In the genomic region with DNA sequence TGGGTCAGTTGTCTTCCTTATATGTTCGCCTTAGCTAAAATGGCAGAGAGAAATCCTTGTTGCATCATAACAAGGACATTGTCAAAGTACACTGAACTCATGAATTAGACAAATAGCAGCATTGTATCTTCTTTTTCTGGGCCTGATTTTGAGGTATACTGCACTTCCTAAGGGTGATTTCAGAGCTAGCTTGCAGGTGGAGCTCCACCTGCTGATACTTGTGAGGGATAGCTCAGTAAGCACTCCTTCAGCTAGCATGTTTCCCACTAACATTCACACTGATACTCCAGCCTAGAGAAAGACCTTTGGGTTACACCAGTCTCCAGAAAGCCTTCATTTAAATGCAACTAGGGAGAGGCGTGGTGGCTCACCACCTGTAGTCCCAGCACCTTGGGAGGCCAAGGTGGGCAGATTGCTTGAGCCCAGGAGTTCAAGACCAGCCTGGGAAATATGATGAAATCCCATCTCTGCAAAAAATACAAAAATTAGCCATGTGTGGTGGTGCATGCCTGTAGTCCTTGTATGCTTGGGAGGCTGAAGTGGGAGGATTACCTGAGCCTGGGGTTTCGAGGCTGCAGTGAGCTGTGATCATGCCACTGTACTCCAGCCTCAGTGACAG, we compare ENCODE assay signal across 11 cellular contexts. TPM values are rescaled to one million over a fixed set of nuclear protein-coding genes. Genes with fewer than 3 reads are reported as not detected.
DNase-seq lines count a peak whose midpoint lies in the region; ATAC-seq, FAIRE-seq and TF ChIP-seq lines count a peak whose summit lies in the region.
"Had no signal": no experiment of that assay in that cellular context is flagged by ENCODE, and none has a peak within 500 bp of the region (broad histone marks: within the 10 kb centered on the region; RNA-seq: fewer than 3 reads in every experiment).

No MANE protein-coding gene starts in this region.

- H3K79me2 ChIP-seq in PC-9 (ENCODE audit: low read depth) (no peaks in the 10 kb centered on the region), hepatocyte (no peaks in the 10 kb centered on the region)

- H3K9me3 Mint-ChIP-seq in CD4-positive, alpha-beta memory T cell, result peaks cover 0 to 4% (median 0%) of the 10 kb centered on the region in 8 donors

- POLR2A ChIA-PET in CD4-positive, alpha-beta memory T cell (lab: Charles Lee; ENCODE audit: partially characterized antibody), result no interaction called here
- POLR2A ChIA-PET in PC-9 (lab: Charles Lee; ENCODE audit: unreplicated experiment), result no interaction called here

- no peaks in the 10 kb centered on the region for H3K36me3 ChIP-seq in CD4-positive, alpha-beta memory T cell (ENCODE audit: insufficient read depth, low read length)
- no peaks in the 10 kb centered on the region for H3K36me3 ChIP-seq in PC-9 (ENCODE audit: low read depth)
- no peaks in the 10 kb centered on the region for H3K36me3 ChIP-seq in hepatocyte (replicated peaks; ENCODE audit: insufficient read depth, low read depth)
- H3K36me3 ChIP-seq: gastrocnemius medialis had no signal

- WGBS in hepatocyte (ENCODE audit: low lambda C conversion rate, missing lambda C conversion rate), result 87% methylated on average over 3 of the region's 3 CpGs

- no peaks in the 10 kb centered on the region for H4K20me1 ChIP-seq in PC-9 (ENCODE audit: insufficient read depth)
- peaks cover 2% of the 10 kb centered on the region for H4K20me1 ChIP-seq in hepatocyte (ENCODE audit: insufficient read depth, poor library complexity, severe bottlenecking)

- H3F3A ChIP-seq in PC-9 (ENCODE audit: insufficient read depth, low read depth), result no peaks in the 10 kb centered on the region

- H3K27me3 Mint-ChIP-seq in CD4-positive, alpha-beta memory T cell, result peaks cover 1 to 2% of the 10 kb centered on the region in 2 donors

- no peaks in the 10 kb centered on the region for H3K4me1 ChIP-seq in CD4-positive, alpha-beta memory T cell (ENCODE audit: insufficient read depth, low read length)
- H3K4me1 ChIP-seq in PC-9 (replicated peaks; ENCODE audit: insufficient read depth) (no peaks in the 10 kb centered on the region), hepatocyte (ENCODE audit: insufficient read depth) (no peaks in the 10 kb centered on the region)
- H3K4me1 ChIP-seq: gastrocnemius medialis had no signal

- no peak overlapping the region for H3K4me3 ChIP-seq in CD4-positive, alpha-beta memory T cell (ENCODE audit: low read length in 2 of 2)
- H3K4me3 ChIP-seq in PC-9 (no peak overlapping the region), hepatocyte (no peak overlapping the region)
- H3K4me3 ChIP-seq: gastrocnemius medialis had no signal

- intact Hi-C loops in CD4-positive, alpha-beta memory T cell (cut with micrococcal nuclease), result loop anchor here (1.0 kb wide), 1 partner anchor 48 kb away; no protein-coding TSS in a partner anchor
- intact Hi-C loops in PC-9 (cut with micrococcal nuclease; ENCODE audit: unreplicated experiment), result no loop called here

- H3K4me1 Mint-ChIP-seq in CD4-positive, alpha-beta memory T cell, result peaks cover 0 to 6% (median 2%) of the 10 kb centered on the region in 4 donors

- DNase-seq in CD4-positive, alpha-beta memory T cell, result peak in 3 of 5 donors; percentile 2 to 10 (median 4)
- DNase-seq in GM12892 (ENCODE audit: insufficient read length) (no peak), PC-9 (no peak), hepatocyte (ENCODE audit: low spot score) (peak; percentile 41), ureter (ENCODE audit: low spot score) (no peak), cerebellar nuclear complex (lab: John Stamatoyannopoulos, UW) (no peak)
- DNase-seq: activated effector memory CD4-positive, alpha-beta T cell treated with anti-CD3 and anti-CD28 coated beads, Interleukin-2, amount 50 U/mL, for 16 hours; gastrocnemius medialis; SHP77 had no signal

- H3K27ac ChIP-seq in CD4-positive, alpha-beta memory T cell (ENCODE audit: low read depth, low read length), result no peak overlapping the region
- H3K27ac ChIP-seq in PC-9 (no peak overlapping the region), hepatocyte (no peak overlapping the region)
- H3K27ac ChIP-seq: gastrocnemius medialis had no signal

- ATAC-seq in GM18520 (IDR thresholded peaks at IDR 0.05; ENCODE audit: unreplicated experiment) (no peak), HG03097 (IDR thresholded peaks at IDR 0.05; ENCODE audit: low FRiP score, unreplicated experiment) (no peak)
- ATAC-seq: gastrocnemius medialis had no signal

- no peak for TF ChIP-seq POLR2A in GM12892 (IDR thresholded peaks at IDR 0.05; ENCODE audit: low read depth, low read length)

- FAIRE-seq in GM12892 (lab: Jason Lieb, UNC), result peak; percentile 74

- no peaks in the 10 kb centered on the region for H3K9me3 ChIP-seq in CD4-positive, alpha-beta memory T cell (ENCODE audit: control insufficient read depth in 1 of 2, low read length in 2 of 2)
- H3K9me3 ChIP-seq in PC-9 (ENCODE audit: insufficient read depth, low read depth) (no peaks in the 10 kb centered on the region), hepatocyte (ENCODE audit: low read depth) (no peaks in the 10 kb centered on the region)
- H3K9me3 ChIP-seq: gastrocnemius medialis had no signal

- H3K36me3 Mint-ChIP-seq in CD4-positive, alpha-beta memory T cell, result no peaks in the 10 kb centered on the region

- CTCF ChIA-PET in CD4-positive, alpha-beta memory T cell (lab: Charles Lee; ENCODE audit: partially characterized antibody), result interaction anchor here (1.1 to 2.1 kb wide), 6 partner anchors 29 to 174 kb away, joined by 3 to 30 read pairs (median 6); no protein-coding TSS in a partner anchor
- CTCF ChIA-PET in PC-9 (lab: Charles Lee), result interaction anchor here (0.6 kb wide), 1 partner anchor 47 kb away, joined by 3 read pairs; no protein-coding TSS in a partner anchor

- H2AFZ ChIP-seq in PC-9 (no peak overlapping the region), hepatocyte (no peak overlapping the region)

- BruUV-seq in PC-9 (replicated peaks; lab: Mats Ljungman, UMichigan), result no TSS peak

- no peaks in the 10 kb centered on the region for H3K27me3 ChIP-seq in CD4-positive, alpha-beta memory T cell (ENCODE audit: insufficient read depth, low read length)
- H3K27me3 ChIP-seq in PC-9 (ENCODE audit: insufficient read depth, low read depth), result peaks cover 67% of the 10 kb centered on the region
- no peaks in the 10 kb centered on the region for H3K27me3 ChIP-seq in hepatocyte
- H3K27me3 ChIP-seq: gastrocnemius medialis had no signal

- no peak overlapping the region for H3K4me2 ChIP-seq in PC-9
- no peak overlapping the region for H3K4me2 ChIP-seq in hepatocyte

- no peak overlapping the region for H3K27ac Mint-ChIP-seq in CD4-positive, alpha-beta memory T cell

- H3K4me3 Mint-ChIP-seq in CD4-positive, alpha-beta memory T cell, result no peak overlapping the region

- H3K9me2 ChIP-seq in PC-9 (ENCODE audit: insufficient read depth), result no peaks in the 10 kb centered on the region
- no peaks in the 10 kb centered on the region for H3K9me2 ChIP-seq in hepatocyte (replicated peaks; ENCODE audit: insufficient read depth)

- TF ChIP-seq CTCF in PC-9 (conservative IDR thresholded peaks at IDR 0.05) (peak; percentile 52; the same call in 1 of the 2 replicates), hepatocyte (IDR thresholded peaks at IDR 0.05; ENCODE audit: poor library complexity) (peak; percentile 38)

RNA-seq across cellular contexts. Expression of gene JAM3, which starts 29.8 kb away (rescaled TPM):
- total RNA-seq in CD4-positive, alpha-beta memory T cell, result 1 to 10 TPM; 6.8 to 8.3 TPM
- 1 to 10 TPM; 6.5 to 6.6 TPM for polyA plus RNA-seq in CD4-positive, alpha-beta memory T cell
- polyA plus RNA-seq in GM12892 (2012; ENCODE audit: missing spikeins), result 1.0 TPM
- total RNA-seq in PC-9 (2021) (not detected in 2 replicates), hepatocyte (23.6 and 25.6 TPM in 2 replicates), ureter (33.8 TPM)
- 20.3 and 24.7 TPM in 2 replicates for polyA plus RNA-seq in hepatocyte

Comparison
In these comparisons a context has a peak if more than half of its experiments do, and no peak if none do; other contexts are left out.
1. DNase-seq: peak in CD4-positive, alpha-beta memory T cell (3 of 5) and hepatocyte (single experiment); none in GM12892 (single experiment), PC-9 (0 of 2), ureter (single experiment) and cerebellar nuclear complex (0 of 2).